24 cellular contexts compared by ENCODE assay signal in genomic region chr9:286091-286740, GRCh38.
DNase-seq lines count a peak whose midpoint lies in the region; ATAC-seq and TF ChIP-seq lines count a peak whose summit lies in the region.
"Had no signal": no experiment of that assay in that cellular context is flagged by ENCODE, and none has a peak within 500 bp of the region (broad histone marks: within the 10 kb centered on the region; RNA-seq: fewer than 3 reads in every experiment).

No MANE protein-coding gene starts in this region.

- no peak for TF ChIP-seq CTCF in neutrophil (IDR thresholded peaks at IDR 0.05)

- no peak for ATAC-seq in effector memory CD8-positive, alpha-beta T cell (replicated peaks)
- ATAC-seq: body of pancreas, right cardiac atrium had no signal

- no peaks in the 10 kb centered on the region for H3K9me3 Mint-ChIP-seq in T-helper 1 cell treated with Interleukin-12 subunit alpha and Interleukin-12 subunit beta and Interleukin-4 antibody, amounts not matched to agents 30 μg/mL and 1 μg/mL, for 36 hours
- H3K9me3 Mint-ChIP-seq in CD8-positive, alpha-beta memory T cell: no peaks in the 10 kb centered on the region
- no peaks in the 10 kb centered on the region for H3K9me3 Mint-ChIP-seq in effector memory CD8-positive, alpha-beta T cell
- H3K9me3 Mint-ChIP-seq: activated B cell treated with CpG ODN at 0.5 μM for 24 hours, neural progenitor cell had no signal

- no peaks in the 10 kb centered on the region for H3K27me3 ChIP-seq in CD8-positive, alpha-beta memory T cell (ENCODE audit: insufficient read depth, low read length, poor library complexity, severe bottlenecking)
- H3K27me3 ChIP-seq in neutrophil: no peaks in the 10 kb centered on the region
- H3K27me3 ChIP-seq: adrenal gland, body of pancreas, neural progenitor cell, Peyer's patch had no signal

- no peaks in the 10 kb centered on the region for H3K27me3 Mint-ChIP-seq in T-helper 1 cell treated with Interleukin-12 subunit alpha and Interleukin-12 subunit beta and Interleukin-4 antibody, amounts not matched to agents 30 μg/mL and 1 μg/mL, for 36 hours (ENCODE audit: low read depth)
- H3K27me3 Mint-ChIP-seq in CD8-positive, alpha-beta memory T cell: no peaks in the 10 kb centered on the region
- no peaks in the 10 kb centered on the region for H3K27me3 Mint-ChIP-seq in effector memory CD8-positive, alpha-beta T cell
- H3K27me3 Mint-ChIP-seq: activated B cell treated with CpG ODN at 0.5 μM for 24 hours had no signal

- H3K36me3 ChIP-seq in CD8-positive, alpha-beta memory T cell (ENCODE audit: insufficient read depth, low read length): peaks cover 67% of the 10 kb centered on the region
- peaks cover 87% of the 10 kb centered on the region for H3K36me3 ChIP-seq in neutrophil
- H3K36me3 ChIP-seq: adrenal gland, neural progenitor cell had no signal

- H3K4me3 ChIP-seq in CD8-positive, alpha-beta memory T cell (ENCODE audit: low read length): no peak overlapping the region
- no peak overlapping the region for H3K4me3 ChIP-seq in neutrophil (ENCODE audit: low read depth in 1 of 2, low read length in 1 of 2)
- H3K4me3 ChIP-seq: adrenal gland, body of pancreas, neural progenitor cell, Peyer's patch had no signal

- no peak for DNase-seq in T-helper 1 cell
- no peak for DNase-seq in CD8-positive, alpha-beta memory T cell
- DNase-seq in effector memory CD8-positive, alpha-beta T cell: no peak
- no peak for DNase-seq in NCI-H2029 (lab: John Stamatoyannopoulos, UW)
- no peak for DNase-seq in NCI-H226
- no peak for DNase-seq in CD1c-positive myeloid dendritic cell (ENCODE audit: extremely low spot score)
- DNase-seq: activated B cell treated with CpG ODN at 0.5 μM for 24 hours; activated CD4-positive, alpha-beta T cell treated with anti-CD3 and anti-CD28 coated beads, Interleukin-2, amount 50 U/mL, for 48 hours; activated CD8-positive, alpha-beta memory T cell treated with anti-CD3 and anti-CD28 coated beads, Interleukin-2, amount 50 U/mL, for 48 hours; activated gamma-delta T cell treated with Interleukin-2 at 50 U/mL for 16 hours; adrenal gland; body of pancreas; head of caudate nucleus; NCI-H1092 treated with DMSO at 0.1 percent for 48 hours; NCI-H2029 treated with DMSO at 0.1 percent for 48 hours; NCI-H2227 treated with DMSO at 0.1 percent for 48 hours; Peyer's patch; right cardiac atrium; SHP77 treated with DMSO at 0.1 percent for 48 hours; stimulated activated CD4-positive, alpha-beta T cell treated with anti-CD3 and anti-CD28 coated beads, Interleukin-2, amount 100 ng/mL, for 48 hours had no signal

- peak overlapping the region; percentile 29 for H3K27ac Mint-ChIP-seq in T-helper 1 cell treated with Interleukin-12 subunit alpha and Interleukin-12 subunit beta and Interleukin-4 antibody, amounts not matched to agents 30 μg/mL and 1 μg/mL, for 36 hours
- H3K27ac Mint-ChIP-seq in CD8-positive, alpha-beta memory T cell: peak overlapping the region in 6 of 8 donors; percentile 20 to 82 (median 68)
- peak overlapping the region; percentile 19 to 57 for H3K27ac Mint-ChIP-seq in effector memory CD8-positive, alpha-beta T cell
- H3K27ac Mint-ChIP-seq: neural progenitor cell had no signal

- H3K27ac ChIP-seq in CD8-positive, alpha-beta memory T cell (ENCODE audit: low read depth, low read length): no peak overlapping the region
- H3K27ac ChIP-seq in neutrophil: peak overlapping the region; percentile 66
- H3K27ac ChIP-seq: adrenal gland, body of pancreas, C4-2B, neural progenitor cell, Peyer's patch had no signal

- no peaks in the 10 kb centered on the region for H3K9me3 ChIP-seq in CD8-positive, alpha-beta memory T cell (ENCODE audit: low read length)
- H3K9me3 ChIP-seq in neutrophil: no peaks in the 10 kb centered on the region
- H3K9me3 ChIP-seq: adrenal gland, body of pancreas, Peyer's patch had no signal

- POLR2A ChIA-PET in CD8-positive, alpha-beta memory T cell (lab: Charles Lee): interaction anchor here (1.0 kb wide), 1 partner anchor 71 kb away, joined by 3 read pairs; no protein-coding TSS in a partner anchor

- H3K4me1 Mint-ChIP-seq in T-helper 1 cell treated with Interleukin-12 subunit alpha and Interleukin-12 subunit beta and Interleukin-4 antibody, amounts not matched to agents 30 μg/mL and 1 μg/mL, for 36 hours (ENCODE audit: low read depth): peaks cover 49% of the 10 kb centered on the region
- H3K4me1 Mint-ChIP-seq in CD8-positive, alpha-beta memory T cell: peaks cover 78 to 98% (median 95%) of the 10 kb centered on the region in 3 donors
- peaks cover 43 to 67% of the 10 kb centered on the region in 2 donors for H3K4me1 Mint-ChIP-seq in effector memory CD8-positive, alpha-beta T cell (ENCODE audit: low read depth in 2 of 2)
- H3K4me1 Mint-ChIP-seq: neural progenitor cell had no signal

- CTCF ChIA-PET in CD8-positive, alpha-beta memory T cell (lab: Charles Lee): interaction anchor here (1.8 kb wide), 1 partner anchor 20 kb away, joined by 4 read pairs; no protein-coding TSS in a partner anchor

- no peak overlapping the region for H3K4me3 Mint-ChIP-seq in T-helper 1 cell treated with Interleukin-12 subunit alpha and Interleukin-12 subunit beta and Interleukin-4 antibody, amounts not matched to agents 30 μg/mL and 1 μg/mL, for 36 hours
- no peak overlapping the region for H3K4me3 Mint-ChIP-seq in CD8-positive, alpha-beta memory T cell
- no peak overlapping the region for H3K4me3 Mint-ChIP-seq in effector memory CD8-positive, alpha-beta T cell
- H3K4me3 Mint-ChIP-seq: activated B cell treated with CpG ODN at 0.5 μM for 24 hours, neural progenitor cell had no signal

- peaks cover 44% of the 10 kb centered on the region for H3K4me1 ChIP-seq in CD8-positive, alpha-beta memory T cell (ENCODE audit: insufficient read depth, low read length)
- peaks cover 15 to 22% of the 10 kb centered on the region in 2 experiments for H3K4me1 ChIP-seq in neutrophil (ENCODE audit: control insufficient read depth in 1 of 2, insufficient read depth in 1 of 2, low read depth in 1 of 2, low read length in 1 of 2)
- H3K4me1 ChIP-seq: adrenal gland, body of pancreas, neural progenitor cell, Peyer's patch had no signal

- peaks cover 65% of the 10 kb centered on the region for H3K36me3 Mint-ChIP-seq in T-helper 1 cell treated with Interleukin-12 subunit alpha and Interleukin-12 subunit beta and Interleukin-4 antibody, amounts not matched to agents 30 μg/mL and 1 μg/mL, for 36 hours (ENCODE audit: low read depth)
- H3K36me3 Mint-ChIP-seq in CD8-positive, alpha-beta memory T cell: peaks cover 11 to 90% (median 41%) of the 10 kb centered on the region in 3 donors
- H3K36me3 Mint-ChIP-seq in effector memory CD8-positive, alpha-beta T cell (ENCODE audit: insufficient read depth): peaks cover 86% of the 10 kb centered on the region
- H3K36me3 Mint-ChIP-seq: neural progenitor cell had no signal
